14 cellular contexts compared by ENCODE assay signal in the genomic region with DNA sequence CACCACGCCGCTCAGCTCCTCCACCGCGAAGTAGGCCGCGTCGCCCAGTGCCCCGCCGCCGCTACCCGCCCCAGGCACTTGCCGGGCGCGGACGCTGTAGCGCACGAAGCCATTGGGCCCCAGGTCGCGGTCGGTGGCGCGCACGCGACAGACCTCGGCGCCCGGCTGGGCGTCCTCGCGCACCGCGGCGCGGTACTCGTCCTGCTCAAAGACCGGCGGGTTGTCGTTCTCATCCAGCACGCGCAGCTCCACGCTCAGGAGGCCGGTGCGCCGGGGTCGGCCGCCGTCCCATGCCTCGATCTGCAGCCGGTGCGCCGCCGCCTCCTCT. TPM values are rescaled to one million over a fixed set of nuclear protein-coding genes. Genes with fewer than 3 reads are reported as not detected.
DNase-seq lines count a peak whose midpoint lies in the region; ATAC-seq, FAIRE-seq and TF ChIP-seq lines count a peak whose summit lies in the region.
"Had no signal": no experiment of that assay in that cellular context is flagged by ENCODE, and none has a peak within 500 bp of the region (broad histone marks: within the 10 kb centered on the region; RNA-seq: fewer than 3 reads in every experiment).

No MANE protein-coding gene starts in this region.

- no peak for TF ChIP-seq CTCF in foreskin keratinocyte (conservative IDR thresholded peaks at IDR 0.05)
- no peak for TF ChIP-seq CTCF in progenitor cell of endocrine pancreas (IDR thresholded peaks at IDR 0.05; ENCODE audit: unreplicated experiment)
- no peak for TF ChIP-seq CTCF in tibial artery (IDR thresholded peaks at IDR 0.05)

- H3K9me3 Mint-ChIP-seq in IgD-negative memory B cell (no peaks in the 10 kb centered on the region), progenitor cell of endocrine pancreas (ENCODE audit: low read depth) (no peaks in the 10 kb centered on the region)

- no peak for FAIRE-seq in GM19239 (lab: Jason Lieb, UNC)

- H3K4me2 ChIP-seq in BLaER1, result peak overlapping the region; percentile 81

- no peak overlapping the region for H3K9ac ChIP-seq in BLaER1

- H3K36me3 Mint-ChIP-seq in IgD-negative memory B cell, result no peaks in the 10 kb centered on the region
- H3K36me3 Mint-ChIP-seq in progenitor cell of endocrine pancreas (ENCODE audit: insufficient read depth), result no peaks in the 10 kb centered on the region

- intact Hi-C loops in tibial artery (cut with DNase I; ENCODE audit: low total_unique reads), result no loop called here

- H3K36me3 ChIP-seq in BLaER1, result peaks cover 23% of the 10 kb centered on the region; the same call in 1 of the 2 replicates
- H3K36me3 ChIP-seq in tibial artery, result no peaks in the 10 kb centered on the region

- H3K4me1 ChIP-seq in BLaER1 (peaks cover 67% of the 10 kb centered on the region), foreskin keratinocyte (no peaks in the 10 kb centered on the region), tibial artery (peaks cover 0 to 26% (median 23%) of the 10 kb centered on the region in 4 donors)

- H4K20me1 ChIP-seq in BLaER1, result no peaks in the 10 kb centered on the region

- H3K4me3 ChIP-seq in BLaER1 (peak overlapping the region; percentile 76), tibial artery (no peak overlapping the region)

- H3K27me3 ChIP-seq in BLaER1 (no peaks in the 10 kb centered on the region), foreskin keratinocyte (peaks cover 100% of the 10 kb centered on the region), tibial artery (peaks cover 0 to 55% of the 10 kb centered on the region in 2 donors)

- no peak for DNase-seq in foreskin keratinocyte
- no peak for DNase-seq in progenitor cell of endocrine pancreas (ENCODE audit: low spot score, unreplicated experiment)
- no peak for DNase-seq in GM19239 (ENCODE audit: insufficient read length, low spot score)
- no peak for DNase-seq in tibial artery
- DNase-seq in AG08395 (ENCODE audit: low spot score), result no peak
- DNase-seq: AML-193, amniotic stem cell, GF-D8, HCEC 1CT, left cardiac atrium had no signal

- peak overlapping the region in 3 of 4 donors; percentile 59 to 85 (median 81) for H3K4me3 Mint-ChIP-seq in IgD-negative memory B cell
- H3K4me3 Mint-ChIP-seq in progenitor cell of endocrine pancreas (ENCODE audit: low read depth), result peak overlapping the region; percentile 73

- no peak overlapping the region for H3K27ac ChIP-seq in BLaER1
- H3K27ac ChIP-seq in foreskin keratinocyte, result no peak overlapping the region
- no peak overlapping the region for H3K27ac ChIP-seq in tibial artery
- H3K27ac ChIP-seq: epithelial cell of prostate had no signal

- H3K27ac Mint-ChIP-seq in IgD-negative memory B cell (no peak overlapping the region), progenitor cell of endocrine pancreas (no peak overlapping the region)

- H3K4me1 Mint-ChIP-seq in IgD-negative memory B cell (peaks cover 0 to 16% (median 12%) of the 10 kb centered on the region in 3 donors), progenitor cell of endocrine pancreas (ENCODE audit: low read depth) (peaks cover 9% of the 10 kb centered on the region)

- H3K27me3 Mint-ChIP-seq in IgD-negative memory B cell (peaks cover 35% of the 10 kb centered on the region), progenitor cell of endocrine pancreas (peaks cover 35% of the 10 kb centered on the region)

- peak; percentile 7 for ATAC-seq in foreskin keratinocyte
- no peak for ATAC-seq in HG03378 (IDR thresholded peaks at IDR 0.05; ENCODE audit: unreplicated experiment)

- H3K9me3 ChIP-seq in BLaER1, result peaks cover 17% of the 10 kb centered on the region
- H3K9me3 ChIP-seq in tibial artery, result no peaks in the 10 kb centered on the region

RNA-seq across cellular contexts. Expression of a gene that starts 1.4 kb away (rescaled TPM):
- polyA plus RNA-seq in IgD-negative memory B cell (0.01 TPM), foreskin keratinocyte (not detected in 2 replicates)
- total RNA-seq in foreskin keratinocyte (not detected in 2 replicates), progenitor cell of endocrine pancreas (0.43 and 0.64 TPM in 2 replicates)

RNA-seq across cellular contexts. Expression of a gene that starts 60.0 kb away (rescaled TPM):
- polyA plus RNA-seq in IgD-negative memory B cell (64.2 TPM), foreskin keratinocyte (45.6 and 52.5 TPM in 2 replicates)
- total RNA-seq in foreskin keratinocyte (70.9 and 73.3 TPM in 2 replicates), progenitor cell of endocrine pancreas (96.3 and 102 TPM in 2 replicates)
